16 cellular contexts compared by ENCODE assay signal in genomic region chr1:150262388-150263320, GRCh38. TPM values are rescaled to one million over a fixed set of nuclear protein-coding genes. Genes with fewer than 3 reads are reported as not detected.
DNase-seq lines count a peak whose midpoint lies in the region; ATAC-seq and TF ChIP-seq lines count a peak whose summit lies in the region.
"Had no signal": no experiment of that assay in that cellular context is flagged by ENCODE, and none has a peak within 500 bp of the region (broad histone marks: within the 10 kb centered on the region; RNA-seq: fewer than 3 reads in every experiment).

No MANE protein-coding gene starts in this region.

- intact Hi-C loops in activated naive CD4-positive, alpha-beta T cell treated with anti-CD3 and anti-CD28 coated beads for 36 hours (cut with micrococcal nuclease) = no loop called here
- intact Hi-C loops in stomach (cut with DNase I; ENCODE audit: low total_unique reads) = no loop called here
- intact Hi-C loops in testis (cut with DNase I; ENCODE audit: low total_unique reads) = no loop called here

- ATAC-seq in activated naive CD4-positive, alpha-beta T cell treated with anti-CD3 and anti-CD28 coated beads, Interleukin-2, amount 50 U/mL, for 72 hours = no peak
- no peak for ATAC-seq in GM21447 (IDR thresholded peaks at IDR 0.05; ENCODE audit: unreplicated experiment)
- ATAC-seq: activated T-cell treated with anti-CD3 and anti-CD28 coated beads, Interleukin-2, amount 50 U/mL, for 72 hours; left ventricle myocardium superior had no signal

- CTCF ChIA-PET in activated naive CD4-positive, alpha-beta T cell treated with anti-CD3 and anti-CD28 coated beads for 36 hours (lab: Charles Lee) = interaction anchor here (1.2 to 1.4 kb wide), 2 partner anchors 8 to 15 kb away, joined by 3 read pairs; no protein-coding TSS in a partner anchor

- H3K27me3 Mint-ChIP-seq in activated naive CD4-positive, alpha-beta T cell treated with anti-CD3 and anti-CD28 coated beads for 36 hours (ENCODE audit: low read depth) = peaks cover 1% of the 10 kb centered on the region

- TF ChIP-seq POLR2A in stomach (IDR thresholded peaks at IDR 0.05) = no peak
- TF ChIP-seq POLR2A in testis (IDR thresholded peaks at IDR 0.05) = no peak

- TF ChIP-seq CTCF in stomach (IDR thresholded peaks at IDR 0.05) (peak in 1 of 7 experiments; percentile 5), testis (IDR thresholded peaks at IDR 0.05) (no peak)

- H3K4me1 Mint-ChIP-seq in activated naive CD4-positive, alpha-beta T cell treated with anti-CD3 and anti-CD28 coated beads for 36 hours (ENCODE audit: low read depth) = peaks cover 11% of the 10 kb centered on the region

- H3K9me3 Mint-ChIP-seq in activated naive CD4-positive, alpha-beta T cell treated with anti-CD3 and anti-CD28 coated beads, Interleukin-2, amount 50 U/mL, for 72 hours = no peaks in the 10 kb centered on the region
- no peaks in the 10 kb centered on the region for H3K9me3 Mint-ChIP-seq in activated naive CD4-positive, alpha-beta T cell treated with anti-CD3 and anti-CD28 coated beads for 36 hours
- H3K9me3 Mint-ChIP-seq: activated T-cell treated with anti-CD3 and anti-CD28 coated beads, Interleukin-2, amount 50 U/mL, for 72 hours; neural progenitor cell had no signal

- H3K4me3 ChIP-seq in stomach (no peak overlapping the region), testis (no peak overlapping the region)
- H3K4me3 ChIP-seq: dorsolateral prefrontal cortex, neural progenitor cell had no signal

- TF ChIP-seq EP300 in stomach (IDR thresholded peaks at IDR 0.05) = no peak

- no peak for DNase-seq in activated naive CD4-positive, alpha-beta T cell treated with anti-CD3 and anti-CD28 coated beads, Interleukin-2, amount 50 U/mL, for 72 hours (ENCODE audit: low spot score in 2 of 2)
- DNase-seq in activated naive CD4-positive, alpha-beta T cell treated with anti-CD3 and anti-CD28 coated beads for 36 hours = no peak
- DNase-seq in RPMI8226 (peak; percentile 21), epithelial cell of prostate (ENCODE audit: low read depth, low spot score) (no peak), stomach (no peak), NCI-H2227 (lab: John Stamatoyannopoulos, UW; ENCODE audit: unreplicated experiment) (no peak), testis (no peak)
- DNase-seq: ACHN; activated CD4-positive, alpha-beta T cell treated with anti-CD3 and anti-CD28 coated beads, Interleukin-2, amount 50 U/mL, for 1 hour; activated T-cell treated with anti-CD3 and anti-CD28 coated beads, Interleukin-2, amount 50 U/mL, for 72 hours; dorsolateral prefrontal cortex; left ventricle myocardium superior; NCI-H524; stimulated activated naive CD4-positive, alpha-beta T cell treated with Interleukin-2 at 50 U/mL for 16 hours had no signal

- WGBS in stomach, 5 donors = 70 to 79% (median 74%) methylated on average over 6 of the region's 6 CpGs
- WGBS in testis, 2 donors = 80 to 88% methylated on average over 6 of the region's 6 CpGs

- no peak overlapping the region for H3K4me3 Mint-ChIP-seq in activated naive CD4-positive, alpha-beta T cell treated with anti-CD3 and anti-CD28 coated beads for 36 hours
- H3K4me3 Mint-ChIP-seq: activated T-cell treated with anti-CD3 and anti-CD28 coated beads, Interleukin-2, amount 50 U/mL, for 72 hours; neural progenitor cell had no signal

- peak overlapping the region; percentile 52 to 67 for H3K27ac Mint-ChIP-seq in activated naive CD4-positive, alpha-beta T cell treated with anti-CD3 and anti-CD28 coated beads, Interleukin-2, amount 50 U/mL, for 72 hours
- no peak overlapping the region for H3K27ac Mint-ChIP-seq in activated naive CD4-positive, alpha-beta T cell treated with anti-CD3 and anti-CD28 coated beads for 36 hours
- H3K27ac Mint-ChIP-seq: activated T-cell treated with anti-CD3 and anti-CD28 coated beads, Interleukin-2, amount 50 U/mL, for 72 hours; neural progenitor cell had no signal

- H3K9me3 ChIP-seq in stomach = no peaks in the 10 kb centered on the region
- no peaks in the 10 kb centered on the region for H3K9me3 ChIP-seq in testis

- H3K27ac ChIP-seq in epithelial cell of prostate (peak overlapping the region; percentile 84), stomach (peak overlapping the region in 4 of 5 donors; percentile 1 to 70 (median 56)), testis (no peak overlapping the region)
- H3K27ac ChIP-seq: neural progenitor cell had no signal

- peaks cover 22 to 37% (median 35%) of the 10 kb centered on the region in 4 donors for H3K36me3 ChIP-seq in stomach
- H3K36me3 ChIP-seq in testis (ENCODE audit: low read depth, missing control alignments) = no peaks in the 10 kb centered on the region
- H3K36me3 ChIP-seq: neural progenitor cell had no signal

- H3K27me3 ChIP-seq in stomach = peaks cover 0 to 12% (median 0%) of the 10 kb centered on the region in 3 donors
- H3K27me3 ChIP-seq in testis = no peaks in the 10 kb centered on the region
- H3K27me3 ChIP-seq: dorsolateral prefrontal cortex, neural progenitor cell had no signal

- H3K4me1 ChIP-seq in stomach = peaks cover 16 to 55% (median 44%) of the 10 kb centered on the region in 4 donors
- peaks cover 37% of the 10 kb centered on the region for H3K4me1 ChIP-seq in testis

- peaks cover 9% of the 10 kb centered on the region in 2 donors for H3K36me3 Mint-ChIP-seq in activated naive CD4-positive, alpha-beta T cell treated with anti-CD3 and anti-CD28 coated beads, Interleukin-2, amount 50 U/mL, for 72 hours
- H3K36me3 Mint-ChIP-seq in activated naive CD4-positive, alpha-beta T cell treated with anti-CD3 and anti-CD28 coated beads for 36 hours (ENCODE audit: low read depth) = peaks cover 16% of the 10 kb centered on the region

RNA-seq across cellular contexts. Expression of gene CA14, which starts 5.1 kb away (rescaled TPM):
- not detected for total RNA-seq in activated naive CD4-positive, alpha-beta T cell treated with anti-CD3 and anti-CD28 coated beads, Interleukin-2, amount 50 U/mL, for 72 hours
- total RNA-seq in activated naive CD4-positive, alpha-beta T cell treated with anti-CD3 and anti-CD28 coated beads for 36 hours = not detected
- total RNA-seq in stomach (1 to 10 TPM in 2 of 5 donors, not detected in 3; 1.0 to 1.1 TPM), testis (under 1 TPM in 1 of 2 donors, not detected in 1; 0.25 TPM)
- polyA plus RNA-seq in stomach (1 to 10 TPM in 1 of 3 donors, under 1 TPM in 1, not detected in 1; 0.68 to 1.4 TPM), testis (ENCODE audit: insufficient read depth, low read depth, low replicate concordance) (0.98 TPM)
- total RNA-seq: activated T-cell treated with anti-CD3 and anti-CD28 coated beads, Interleukin-2, amount 50 U/mL, for 72 hours had no signal

RNA-seq across cellular contexts. Expression of gene APH1A, which starts 6.2 kb away (rescaled TPM):
- 100 to 1,000 TPM; 103 to 116 TPM for total RNA-seq in activated naive CD4-positive, alpha-beta T cell treated with anti-CD3 and anti-CD28 coated beads, Interleukin-2, amount 50 U/mL, for 72 hours
- total RNA-seq in activated naive CD4-positive, alpha-beta T cell treated with anti-CD3 and anti-CD28 coated beads for 36 hours = 10 to 100 TPM; 71.2 to 75.7 TPM
- total RNA-seq in stomach (100 to 1,000 TPM in 1 of 5 donors, 10 to 100 TPM in 4; 25.8 to 120 (median 49.1) TPM), testis (100 to 1,000 TPM in 1 of 2 donors, 10 to 100 TPM in 1; 64.0 to 102 TPM)
- polyA plus RNA-seq in stomach (10 to 100 TPM; 87.8 to 95.1 (median 89.5) TPM), testis (ENCODE audit: insufficient read depth, low read depth, low replicate concordance) (86.2 TPM)

RNA-seq across cellular contexts. Expression of gene C1orf54, which starts 9.9 kb away (rescaled TPM):
- 1 to 10 TPM in 1 of 2 donors, under 1 TPM in 1; 0.72 to 2.2 TPM for total RNA-seq in activated naive CD4-positive, alpha-beta T cell treated with anti-CD3 and anti-CD28 coated beads, Interleukin-2, amount 50 U/mL, for 72 hours
- under 1 TPM; 0.41 to 0.86 TPM for total RNA-seq in activated naive CD4-positive, alpha-beta T cell treated with anti-CD3 and anti-CD28 coated beads for 36 hours
- total RNA-seq in stomach = 10 to 100 TPM in 1 of 5 donors, under 1 TPM in 1, not detected in 3; 0.43 to 40.8 TPM
- 10 to 100 TPM in 1 of 3 donors, 1 to 10 TPM in 2; 7.5 to 17.7 (median 8.7) TPM for polyA plus RNA-seq in stomach
- total RNA-seq in testis = 1 to 10 TPM; 2.9 to 7.0 TPM
- 23.7 TPM for polyA plus RNA-seq in testis (ENCODE audit: insufficient read depth, low read depth, low replicate concordance)

RNA-seq across cellular contexts. Expression of gene CIART, which starts 19.7 kb away (rescaled TPM):
- total RNA-seq in activated naive CD4-positive, alpha-beta T cell treated with anti-CD3 and anti-CD28 coated beads, Interleukin-2, amount 50 U/mL, for 72 hours = 1 to 10 TPM; 4.6 to 9.1 TPM
- total RNA-seq in activated naive CD4-positive, alpha-beta T cell treated with anti-CD3 and anti-CD28 coated beads for 36 hours = 1 to 10 TPM in 1 of 2 experiments, under 1 TPM in 1; 0.84 to 1.0 TPM
- 10 to 100 TPM in 1 of 5 donors, 1 to 10 TPM in 3, not detected in 1; 2.7 to 31.5 (median 2.9) TPM for total RNA-seq in stomach
- 10 to 100 TPM in 1 of 3 donors, 1 to 10 TPM in 2; 4.0 to 12.8 (median 6.3) TPM for polyA plus RNA-seq in stomach
- total RNA-seq in testis = 10 to 100 TPM; 10.3 to 10.6 TPM
- 11.8 TPM for polyA plus RNA-seq in testis (ENCODE audit: insufficient read depth, low read depth, low replicate concordance)

RNA-seq across cellular contexts. Expression of gene ANP32E, which starts 26.7 kb away (rescaled TPM):
- 100 to 1,000 TPM; 181 to 187 TPM for total RNA-seq in activated naive CD4-positive, alpha-beta T cell treated with anti-CD3 and anti-CD28 coated beads, Interleukin-2, amount 50 U/mL, for 72 hours
- 100 to 1,000 TPM; 201 to 202 TPM for total RNA-seq in activated naive CD4-positive, alpha-beta T cell treated with anti-CD3 and anti-CD28 coated beads for 36 hours
- 10 to 100 TPM in 4 of 5 donors, 1 to 10 TPM in 1; 7.0 to 33.2 (median 15.2) TPM for total RNA-seq in stomach
- 10 to 100 TPM; 15.4 to 19.9 (median 19.5) TPM for polyA plus RNA-seq in stomach
- total RNA-seq in testis = 10 to 100 TPM in 1 of 2 donors, 1 to 10 TPM in 1; 8.9 to 10.5 TPM
- 11.8 TPM for polyA plus RNA-seq in testis (ENCODE audit: insufficient read depth, low read depth, low replicate concordance)

Comparison
In these comparisons a context has a peak if more than half of its experiments do, and no peak if none do; other contexts are left out.
1. H3K27ac ChIP-seq: peak in epithelial cell of prostate (single experiment) and stomach (4 of 5); none in testis (0 of 2).